Comparison of ENCODE assay signal across 15 cellular contexts in genomic region chr1:208225954-208226937, GRCh38. TPM values are rescaled to one million over a fixed set of nuclear protein-coding genes. Genes with fewer than 3 reads are reported as not detected.
DNase-seq lines count a peak whose midpoint lies in the region; ATAC-seq and TF ChIP-seq lines count a peak whose summit lies in the region.
"Had no signal": no experiment of that assay in that cellular context is flagged by ENCODE, and none has a peak within 500 bp of the region (broad histone marks: within the 10 kb centered on the region; RNA-seq: fewer than 3 reads in every experiment).

No MANE protein-coding gene starts in this region.

- no peaks in the 10 kb centered on the region for H3K9me3 Mint-ChIP-seq in glutamatergic neuron (ENCODE audit: unreplicated experiment)
- no peaks in the 10 kb centered on the region for H3K9me3 Mint-ChIP-seq in neural crest cell
- H3K9me3 Mint-ChIP-seq: activated naive CD8-positive, alpha-beta T cell treated with anti-CD3 and anti-CD28 coated beads, Interleukin-2, amount 50 U/mL, for 24 hours; CD4-positive, alpha-beta T cell had no signal

- CTCF ChIA-PET in A673 (lab: Charles Lee), result interaction anchor here (0.6 kb wide), 2 partner anchors 204 to 339 kb away, joined by 4 to 13 read pairs; no protein-coding TSS in a partner anchor

- 28 to 77% methylated on average over 6 to 13 of the region's 13 CpGs for WGBS in transverse colon (ENCODE audit: low coverage in 1 of 2), 2 donors

- POLR2A ChIA-PET in A673 (lab: Charles Lee; ENCODE audit: low non-redundant PET), result no interaction called here

- no peak for TF ChIP-seq EP300 in transverse colon (IDR thresholded peaks at IDR 0.05; ENCODE audit: low read depth)

- no peak for TF ChIP-seq CTCF in ascending aorta (IDR thresholded peaks at IDR 0.05)
- TF ChIP-seq CTCF in glutamatergic neuron (IDR thresholded peaks at IDR 0.05; ENCODE audit: partially characterized antibody, unreplicated experiment), result no peak
- no peak for TF ChIP-seq CTCF in neural crest cell (conservative IDR thresholded peaks at IDR 0.05)
- TF ChIP-seq CTCF in transverse colon (IDR thresholded peaks at IDR 0.05), result no peak
- no peak for TF ChIP-seq CTCF in A673 (conservative IDR thresholded peaks at IDR 0.05; ENCODE audit: low read depth, low read length)

- no peak for TF ChIP-seq POLR2A in transverse colon (IDR thresholded peaks at IDR 0.05)

- H3K36me3 ChIP-seq in ascending aorta, result no peaks in the 10 kb centered on the region
- no peaks in the 10 kb centered on the region for H3K36me3 ChIP-seq in transverse colon
- H3K36me3 ChIP-seq in A673 (ENCODE audit: insufficient read depth, low read length, poor library complexity, severe bottlenecking), result no peaks in the 10 kb centered on the region

- H3K4me1 Mint-ChIP-seq in glutamatergic neuron (ENCODE audit: low read depth, unreplicated experiment) (peaks cover 49% of the 10 kb centered on the region), neural crest cell (peaks cover 71% of the 10 kb centered on the region)

- H3K27me3 ChIP-seq in ascending aorta (no peaks in the 10 kb centered on the region), transverse colon (no peaks in the 10 kb centered on the region), A673 (replicated peaks; ENCODE audit: insufficient read depth, low read depth, low read length, poor library complexity) (peaks cover 81% of the 10 kb centered on the region)

- in situ Hi-C loops in transverse colon (cut with MboI; ENCODE audit: low pct_ligation_motif_present in 1 of 4, low pct_unique_long_range_greater_than_20kb in 1 of 4, low sequenced_read_pairs in 3 of 4), result loop anchor here in 2 of 4 donors (10.0 to 25.0 kb wide), 2 partner anchors 89 to 91 kb away; no protein-coding TSS in a partner anchor

- no peaks in the 10 kb centered on the region for H3K9me3 ChIP-seq in ascending aorta
- no peaks in the 10 kb centered on the region for H3K9me3 ChIP-seq in transverse colon
- no peaks in the 10 kb centered on the region for H3K9me3 ChIP-seq in A673 (ENCODE audit: low read depth, low read length, poor library complexity, severe bottlenecking)

- no TSS peak for BruUV-seq in A673 (replicated peaks; lab: Mats Ljungman, UMichigan)

- no peak overlapping the region for H3K4me3 Mint-ChIP-seq in glutamatergic neuron (ENCODE audit: unreplicated experiment)
- peak overlapping the region; percentile 18 for H3K4me3 Mint-ChIP-seq in neural crest cell
- H3K4me3 Mint-ChIP-seq: activated naive CD8-positive, alpha-beta T cell treated with anti-CD3 and anti-CD28 coated beads, Interleukin-2, amount 50 U/mL, for 24 hours; CD4-positive, alpha-beta T cell had no signal

- peaks cover 2% of the 10 kb centered on the region for H3K27me3 Mint-ChIP-seq in glutamatergic neuron (ENCODE audit: unreplicated experiment)
- no peaks in the 10 kb centered on the region for H3K27me3 Mint-ChIP-seq in neural crest cell (ENCODE audit: low read depth)

- no peak for ATAC-seq in GM19324 (IDR thresholded peaks at IDR 0.05; ENCODE audit: low FRiP score, unreplicated experiment)
- ATAC-seq: activated naive CD8-positive, alpha-beta T cell treated with anti-CD3 and anti-CD28 coated beads, Interleukin-2, amount 50 U/mL, for 24 hours had no signal

- peaks cover 7% of the 10 kb centered on the region for H3K36me3 Mint-ChIP-seq in glutamatergic neuron (ENCODE audit: unreplicated experiment)
- H3K36me3 Mint-ChIP-seq in neural crest cell (ENCODE audit: low read depth), result peaks cover 8% of the 10 kb centered on the region

- H3K27ac ChIP-seq in ascending aorta (peak overlapping the region; percentile 84 to 90), transverse colon (peak overlapping the region in 3 of 4 donors; percentile 58 to 65 (median 63)), A673 (ENCODE audit: low read depth, low read length, poor library complexity, severe bottlenecking) (no peak overlapping the region)
- H3K27ac ChIP-seq: parathyroid adenoma had no signal

- intact Hi-C loops in ascending aorta (cut with DNase I), result loop anchor here (10.0 kb wide), 1 partner anchor 1721 kb away; the partner anchor contains the start of gene RASSF5
- intact Hi-C loops in transverse colon (cut with DNase I; ENCODE audit: low total_unique reads), result no loop called here
- intact Hi-C loops in A673 (cut with micrococcal nuclease; ENCODE audit: unreplicated experiment), result no loop called here

- H3K4me1 ChIP-seq in ascending aorta (peaks cover 8 to 43% of the 10 kb centered on the region in 2 donors), transverse colon (peaks cover 0 to 38% (median 15%) of the 10 kb centered on the region in 4 donors), A673 (ENCODE audit: insufficient read depth, low read length, poor library complexity, severe bottlenecking) (no peaks in the 10 kb centered on the region)
- H3K4me1 ChIP-seq: parathyroid adenoma had no signal

- DNase-seq in ascending aorta (ENCODE audit: low spot score in 2 of 2) (peak in 1 of 2 donors; percentile 58), glutamatergic neuron (no peak), neural crest cell (ENCODE audit: low read depth, low spot score) (no peak), transverse colon (no peak), NCI-H2107 (lab: John Stamatoyannopoulos, UW) (no peak), A673 (ENCODE audit: low spot score) (no peak)
- DNase-seq: activated CD4-positive, CD25-positive, alpha-beta regulatory T cell; activated naive CD8-positive, alpha-beta T cell treated with anti-CD3 and anti-CD28 coated beads, Interleukin-2, amount 50 U/mL, for 24 hours; CD4-positive, alpha-beta T cell; stimulated activated CD4-positive, alpha-beta T cell treated with anti-CD3 and anti-CD28 coated beads, Interleukin-4, amount 100 ng/mL, for 1 hour; stimulated activated naive CD4-positive, alpha-beta T cell; SW 1271 had no signal

- H3K27ac Mint-ChIP-seq in glutamatergic neuron (ENCODE audit: unreplicated experiment) (peak overlapping the region; percentile 49), neural crest cell (ENCODE audit: unreplicated experiment) (peak overlapping the region; percentile 81)
- H3K27ac Mint-ChIP-seq: activated naive CD8-positive, alpha-beta T cell treated with anti-CD3 and anti-CD28 coated beads, Interleukin-2, amount 50 U/mL, for 24 hours; CD4-positive, alpha-beta T cell had no signal

- H3K4me3 ChIP-seq in ascending aorta (no peak overlapping the region), transverse colon (no peak overlapping the region), A673 (ENCODE audit: low read depth, low read length, poor library complexity, severe bottlenecking) (no peak overlapping the region)
- H3K4me3 ChIP-seq: lung had no signal

RNA-seq across cellular contexts. Expression of gene PLXNA2, which starts 17.9 kb away (rescaled TPM):
- total RNA-seq in ascending aorta (33.0 TPM), glutamatergic neuron (ENCODE audit: unreplicated experiment) (66.0 TPM), neural crest cell (35.0 and 37.7 TPM in 2 replicates), transverse colon (100 to 1,000 TPM in 1 of 4 donors, 10 to 100 TPM in 3; 77.4 to 140 (median 85.5) TPM), A673 (2021) (0.06 TPM in 1 of 2 replicates, not detected in the other)

Comparison
In these comparisons a context has a peak if more than half of its experiments do, and no peak if none do; other contexts are left out.
1. RNA of gene PLXNA2, which starts 17.9 kb away (total RNA-seq): 77.4 to 140 TPM in transverse colon, 66.0 TPM in glutamatergic neuron (single experiment), 35.0 to 37.7 TPM in neural crest cell and 33.0 TPM in ascending aorta (single experiment); 0.06 TPM in A673; every median in the first group is over 10 times any median in the second.